29 cellular contexts compared by ENCODE assay signal in genomic region chr3:58743296-58743695, GRCh38.
"Had no signal": no experiment of that assay in that cellular context is flagged by ENCODE, and none has a peak within 500 bp of the region (broad histone marks: within the 10 kb centered on the region; RNA-seq: fewer than 3 reads in every experiment).

No MANE protein-coding gene starts in this region.

- H3K9me2 ChIP-seq: SK-N-SH had no signal

- H3K36me3 ChIP-seq: ascending aorta, cardiac muscle cell, colonic mucosa, MG63, SJSA1 had no signal

- H3K4me3 ChIP-seq: ascending aorta, cardiac muscle cell, colonic mucosa, MG63, SJSA1 had no signal

- H3K27me3 ChIP-seq: ascending aorta, cardiac muscle cell, colonic mucosa, MG63, SJSA1 had no signal

- H3K4me2 ChIP-seq: SK-N-SH had no signal

- H3K9ac ChIP-seq: SK-N-SH had no signal

- H3K27ac ChIP-seq: ascending aorta, cardiac muscle cell, colonic mucosa, SJSA1 had no signal

- DNase-seq: activated CD4-positive, alpha-beta T cell treated with anti-CD3 and anti-CD28 coated beads for 36 hours; activated CD4-positive, alpha-beta T cell treated with anti-CD3 and anti-CD28 coated beads, Interleukin-2, amount 10 ng/mL, durations not matched to agents 7 days and 5 days; activated CD4-positive, alpha-beta T cell treated with anti-CD3 and anti-CD28 coated beads, Interleukin-2, amount 50 U/mL, for 48 hours; activated CD8-positive, alpha-beta T cell treated with anti-CD3 and anti-CD28 coated beads, Interleukin-2, amount 10 ng/mL, durations not matched to agents 7 days and 5 days; activated gamma-delta T cell; activated naive CD4-positive, alpha-beta T cell treated with Interleukin-2 at 50 U/mL for 16 hours; activated naive CD8-positive, alpha-beta T cell treated with anti-CD3 and anti-CD28 coated beads, Interleukin-2, amount 10 ng/mL, durations not matched to agents 7 days and 5 days; activated T-cell treated with anti-CD3 and anti-CD28 coated beads, Interleukin-2, amount 50 U/mL, for 24 hours; amygdala; colonic mucosa; MG63; MV-4-11; NCI-H1092; NCI-H1436 treated with DMSO at 0.1 percent for 48 hours; NCI-H1694 treated with DMSO at 0.1 percent for 48 hours; NCI-H2029; NCI-H2107; NCI-H2171; NCI-H510A treated with DMSO at 0.1 percent for 48 hours; NCI-H526 treated with DMSO at 0.1 percent for 48 hours; NCI-H82; SHP77; SK-N-SH had no signal

- H3K9me3 ChIP-seq: ascending aorta, colonic mucosa, MG63, SJSA1, SK-N-SH had no signal

- H3K4me1 ChIP-seq: ascending aorta, colonic mucosa, SJSA1 had no signal

- ATAC-seq: activated CD4-positive, alpha-beta T cell treated with anti-CD3 and anti-CD28 coated beads for 36 hours; activated CD4-positive, CD25-positive, alpha-beta regulatory T cell treated with anti-CD3 and anti-CD28 coated beads, Interleukin-2, amount 50 U/mL, for 24 hours; activated CD8-positive, alpha-beta T cell treated with anti-CD3 and anti-CD28 coated beads, Interleukin-2, amount 10 ng/mL, durations not matched to agents 7 days and 5 days; Panc1; WTC11 had no signal
